ENCODE assay signal across 2 cellular contexts in the genomic region with DNA sequence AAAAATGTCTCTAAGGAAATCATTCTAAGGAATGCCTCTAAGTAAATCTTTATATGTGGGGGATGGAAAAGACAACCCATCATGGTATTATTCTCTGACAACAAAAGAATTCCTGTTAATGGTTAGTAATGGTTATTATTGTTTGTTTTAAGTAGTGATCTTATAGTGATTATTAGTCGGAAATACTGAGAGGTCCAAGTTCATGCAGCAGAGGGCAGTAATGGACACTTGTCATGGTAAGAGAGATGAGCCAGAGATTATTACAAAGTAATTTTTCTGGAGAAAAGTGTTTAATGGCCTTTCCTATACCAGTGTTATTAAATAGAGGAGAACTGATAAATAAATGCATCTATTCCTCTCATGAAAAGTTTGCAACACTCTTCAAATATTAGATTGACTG.
TF ChIP-seq lines count a peak whose summit lies in the region.

No MANE protein-coding gene starts in this region.

TF ChIP-seq in SK-N-SH, 30 proteins besides CTCF, POLR2A, EP300 and RAD21 (continued from another document):
- no peak for TF ChIP-seq MAX (IDR thresholded peaks at IDR 0.05; ENCODE audit: low read depth)
- TF ChIP-seq NRF1 (IDR thresholded peaks at IDR 0.05; ENCODE audit: low read depth, low read length): no peak
TF ChIP-seq in SK-N-SH: peak in this region for 1.

TF ChIP-seq in SK-N-SH treated with all-trans-retinoic acid at 6 μM for 48 hours, 23 proteins besides CTCF, POLR2A, EP300 and RAD21:
- TF ChIP-seq CREB5 (CRISPR knock-in tag; IDR thresholded peaks at IDR 0.05; ENCODE audit: low read depth): no peak
- TF ChIP-seq, protein P1, sequence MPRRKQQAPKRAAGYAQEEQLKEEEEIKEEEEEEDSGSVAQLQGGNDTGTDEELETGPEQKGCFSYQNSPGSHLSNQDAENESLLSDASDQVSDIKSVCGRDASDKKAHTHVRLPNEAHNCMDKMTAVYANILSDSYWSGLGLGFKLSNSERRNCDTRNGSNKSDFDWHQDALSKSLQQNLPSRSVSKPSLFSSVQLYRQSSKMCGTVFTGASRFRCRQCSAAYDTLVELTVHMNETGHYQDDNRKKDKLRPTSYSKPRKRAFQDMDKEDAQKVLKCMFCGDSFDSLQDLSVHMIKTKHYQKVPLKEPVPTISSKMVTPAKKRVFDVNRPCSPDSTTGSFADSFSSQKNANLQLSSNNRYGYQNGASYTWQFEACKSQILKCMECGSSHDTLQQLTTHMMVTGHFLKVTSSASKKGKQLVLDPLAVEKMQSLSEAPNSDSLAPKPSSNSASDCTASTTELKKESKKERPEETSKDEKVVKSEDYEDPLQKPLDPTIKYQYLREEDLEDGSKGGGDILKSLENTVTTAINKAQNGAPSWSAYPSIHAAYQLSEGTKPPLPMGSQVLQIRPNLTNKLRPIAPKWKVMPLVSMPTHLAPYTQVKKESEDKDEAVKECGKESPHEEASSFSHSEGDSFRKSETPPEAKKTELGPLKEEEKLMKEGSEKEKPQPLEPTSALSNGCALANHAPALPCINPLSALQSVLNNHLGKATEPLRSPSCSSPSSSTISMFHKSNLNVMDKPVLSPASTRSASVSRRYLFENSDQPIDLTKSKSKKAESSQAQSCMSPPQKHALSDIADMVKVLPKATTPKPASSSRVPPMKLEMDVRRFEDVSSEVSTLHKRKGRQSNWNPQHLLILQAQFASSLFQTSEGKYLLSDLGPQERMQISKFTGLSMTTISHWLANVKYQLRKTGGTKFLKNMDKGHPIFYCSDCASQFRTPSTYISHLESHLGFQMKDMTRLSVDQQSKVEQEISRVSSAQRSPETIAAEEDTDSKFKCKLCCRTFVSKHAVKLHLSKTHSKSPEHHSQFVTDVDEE (CRISPR knock-in tag; IDR thresholded peaks at IDR 0.05): no peak
- no peak for TF ChIP-seq RARB (CRISPR knock-in tag; IDR thresholded peaks at IDR 0.05)
